22 cellular contexts compared by ENCODE assay signal in the genomic region with DNA sequence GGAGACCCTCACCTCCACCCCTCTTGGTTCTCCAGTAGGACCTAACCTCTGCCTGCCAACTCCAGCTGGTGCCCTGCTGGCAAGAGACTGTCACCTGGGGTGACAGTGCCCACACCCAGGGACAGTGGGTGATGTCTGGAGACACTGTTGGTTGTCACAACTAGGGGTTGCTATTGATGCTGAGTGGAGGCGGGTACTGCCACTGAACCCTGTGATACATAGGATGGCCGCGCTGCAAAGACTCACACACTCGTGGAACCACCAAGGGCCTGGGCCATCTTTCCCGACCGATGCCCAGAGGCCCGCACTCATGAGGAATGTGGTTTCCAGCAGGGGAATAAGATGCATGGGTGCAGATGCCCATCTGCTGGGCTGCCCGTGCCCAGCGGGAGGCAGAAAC.
A peak's percentile ranks its signal among the peaks of the same experiment; 100 is the strongest.
DNase-seq lines count a peak whose midpoint lies in the region; ATAC-seq and TF ChIP-seq lines count a peak whose summit lies in the region.
"Had no signal": no experiment of that assay in that cellular context is flagged by ENCODE, and none has a peak within 500 bp of the region (broad histone marks: within the 10 kb centered on the region; RNA-seq: fewer than 3 reads in every experiment).

No MANE protein-coding gene starts in this region.

- TF ChIP-seq POLR2A in spleen (IDR thresholded peaks at IDR 0.05) (no peak), uterus (IDR thresholded peaks at IDR 0.05) (no peak)

- no peak for DNase-seq in neuronal stem cell (ENCODE audit: low spot score)
- peak; percentile 47 for DNase-seq in spleen
- no peak for DNase-seq in natural killer cell treated with Interleukin-12 subunit alpha and Interleukin-12 subunit beta and Interleukin-15 and Interleukin-18, amount 100 ng/mL, for 72 hours (ENCODE audit: low spot score)
- DNase-seq in uterus: no peak
- DNase-seq in CD4-positive, alpha-beta T cell: no peak
- DNase-seq: 8988T; ACHN; BE2C; C1 segment of cervical spinal cord; CD4-positive, CD25-positive, alpha-beta regulatory T cell; COR-L47; DMS 273 treated with DMSO at 0.1 percent for 48 hours; DMS153; DMS53; DMS79; DND-41; EL; GDM1 had no signal

- peaks cover 0 to 2% of the 10 kb centered on the region in 2 donors for H3K4me1 Mint-ChIP-seq in natural killer cell treated with Interleukin-12 subunit alpha and Interleukin-12 subunit beta and Interleukin-15 and Interleukin-18, amount 100 ng/mL, for 72 hours (ENCODE audit: low read depth in 2 of 2)
- no peaks in the 10 kb centered on the region for H3K4me1 Mint-ChIP-seq in CD4-positive, alpha-beta T cell (ENCODE audit: low read depth)
- H3K4me1 Mint-ChIP-seq: CD14-positive monocyte; CD4-positive, CD25-positive, alpha-beta regulatory T cell; CD8-positive, alpha-beta memory T cell had no signal

- no peak overlapping the region for H2AFZ ChIP-seq in neuronal stem cell (ENCODE audit: low read length)

- H3K27ac ChIP-seq in neuronal stem cell (replicated peaks; ENCODE audit: low read length) (no peak overlapping the region), spleen (no peak overlapping the region), uterus (no peak overlapping the region)
- H3K27ac ChIP-seq in CD4-positive, alpha-beta T cell (ENCODE audit: low read depth, low read length): no peak overlapping the region
- H3K27ac ChIP-seq: BLaER1 had no signal

- H3K79me1 ChIP-seq in neuronal stem cell (ENCODE audit: low read depth, low read length): no peaks in the 10 kb centered on the region

- H3K4me2 ChIP-seq in neuronal stem cell (ENCODE audit: insufficient read depth, low read length, poor library complexity, severe bottlenecking): no peak overlapping the region
- H3K4me2 ChIP-seq: BLaER1 had no signal

- no peak for TF ChIP-seq CTCF in spleen (IDR thresholded peaks at IDR 0.05 in 8 of 11, conservative IDR thresholded peaks at IDR 0.05 in 3 of 11)
- TF ChIP-seq CTCF in uterus (IDR thresholded peaks at IDR 0.05): no peak
- no peak for TF ChIP-seq CTCF in CD4-positive, alpha-beta T cell (IDR thresholded peaks at IDR 0.05)

- H3K36me3 ChIP-seq in neuronal stem cell (replicated peaks in 1 of 2; ENCODE audit: control insufficient read depth in 2 of 2, insufficient read depth in 2 of 2, low read length in 2 of 2) (no peaks in the 10 kb centered on the region), spleen (no peaks in the 10 kb centered on the region), uterus (no peaks in the 10 kb centered on the region)
- H3K36me3 ChIP-seq: BE2C, BLaER1 had no signal

- no peaks in the 10 kb centered on the region for H3K9me3 Mint-ChIP-seq in natural killer cell treated with Interleukin-12 subunit alpha and Interleukin-12 subunit beta and Interleukin-15 and Interleukin-18, amount 100 ng/mL, for 72 hours
- no peaks in the 10 kb centered on the region for H3K9me3 Mint-ChIP-seq in CD4-positive, alpha-beta T cell
- H3K9me3 Mint-ChIP-seq: CD14-positive monocyte; CD4-positive, CD25-positive, alpha-beta regulatory T cell had no signal

- H3K9ac ChIP-seq in neuronal stem cell (ENCODE audit: low read depth, low read length, poor library complexity): no peak overlapping the region
- H3K9ac ChIP-seq: BLaER1 had no signal

- POLR2A ChIA-PET in CD4-positive, alpha-beta T cell (lab: Charles Lee): no interaction called here

- peak overlapping the region; percentile 85 for H2AK5ac ChIP-seq in neuronal stem cell (ENCODE audit: low read depth, low read length)

- ATAC-seq in natural killer cell treated with Interleukin-12 subunit alpha and Interleukin-12 subunit beta and Interleukin-15 and Interleukin-18, amount 100 ng/mL, for 72 hours: no peak
- no peak for ATAC-seq in CD4-positive, alpha-beta T cell (ENCODE audit: poor library complexity)
- ATAC-seq: GM12878 had no signal

- H3K9me3 ChIP-seq in neuronal stem cell (replicated peaks in 1 of 2; ENCODE audit: control insufficient read depth in 2 of 2, insufficient read depth in 1 of 2, low read depth in 1 of 2, low read length in 2 of 2) (no peaks in the 10 kb centered on the region), spleen (no peaks in the 10 kb centered on the region), uterus (no peaks in the 10 kb centered on the region)
- no peaks in the 10 kb centered on the region for H3K9me3 ChIP-seq in CD4-positive, alpha-beta T cell (ENCODE audit: control insufficient read depth, low read length)
- H3K9me3 ChIP-seq: BE2C, BLaER1 had no signal

- H2BK12ac ChIP-seq in neuronal stem cell (ENCODE audit: low read length): no peak overlapping the region

- intact Hi-C loops in spleen (cut with DNase I; ENCODE audit: low total_unique reads): no loop called here
- intact Hi-C loops in uterus (cut with DNase I; ENCODE audit: low total_unique reads): no loop called here
- intact Hi-C loops in CD4-positive, alpha-beta T cell (cut with DNase I, micrococcal nuclease): no loop called here

- no peak overlapping the region for H3K14ac ChIP-seq in neuronal stem cell (ENCODE audit: low read length)

- no peak overlapping the region for H4K8ac ChIP-seq in neuronal stem cell (ENCODE audit: low read depth, low read length)

- peaks cover 7 to 16% of the 10 kb centered on the region in 2 donors for H3K27me3 Mint-ChIP-seq in natural killer cell treated with Interleukin-12 subunit alpha and Interleukin-12 subunit beta and Interleukin-15 and Interleukin-18, amount 100 ng/mL, for 72 hours
- peaks cover 19% of the 10 kb centered on the region for H3K27me3 Mint-ChIP-seq in CD4-positive, alpha-beta T cell
- H3K27me3 Mint-ChIP-seq: CD4-positive, CD25-positive, alpha-beta regulatory T cell had no signal

- H3K36me3 Mint-ChIP-seq in natural killer cell treated with Interleukin-12 subunit alpha and Interleukin-12 subunit beta and Interleukin-15 and Interleukin-18, amount 100 ng/mL, for 72 hours: no peaks in the 10 kb centered on the region
- no peaks in the 10 kb centered on the region for H3K36me3 Mint-ChIP-seq in CD4-positive, alpha-beta T cell (ENCODE audit: low read depth)
- H3K36me3 Mint-ChIP-seq: CD14-positive monocyte; CD4-positive, CD25-positive, alpha-beta regulatory T cell; CD8-positive, alpha-beta memory T cell had no signal

- no CpG with 5 or more reads among the region's 9 CpGs for WGBS in neuronal stem cell (ENCODE audit: extremely low coverage in 2 of 2, insufficient read length in 2 of 2, insufficient replicate concordance in 1 of 2), 2 donors
- WGBS in spleen, 5 donors: 94 to 98% (median 95%) methylated on average over 8 to 9 of the region's 9 CpGs

- no peak overlapping the region for H3K23ac ChIP-seq in neuronal stem cell (ENCODE audit: low read depth, low read length, poor library complexity)

- no peak overlapping the region for H3K27ac Mint-ChIP-seq in natural killer cell treated with Interleukin-12 subunit alpha and Interleukin-12 subunit beta and Interleukin-15 and Interleukin-18, amount 100 ng/mL, for 72 hours
- no peak overlapping the region for H3K27ac Mint-ChIP-seq in CD4-positive, alpha-beta T cell
- H3K27ac Mint-ChIP-seq: CD14-positive monocyte; CD4-positive, CD25-positive, alpha-beta regulatory T cell; CD8-positive, alpha-beta memory T cell had no signal

- peak overlapping the region; percentile 12 for H3K18ac ChIP-seq in neuronal stem cell (ENCODE audit: low read length)

- no peak overlapping the region for H2BK5ac ChIP-seq in neuronal stem cell (ENCODE audit: low read length)

- H3K4me1 ChIP-seq in neuronal stem cell (ENCODE audit: control insufficient read depth in 2 of 2, insufficient read depth in 1 of 2, low read depth in 1 of 2, low read length in 2 of 2) (peaks cover 0 to 11% of the 10 kb centered on the region in 2 donors), spleen (no peaks in the 10 kb centered on the region), uterus (no peaks in the 10 kb centered on the region)
- H3K4me1 ChIP-seq: BE2C had no signal

- no peak overlapping the region for H2BK15ac ChIP-seq in neuronal stem cell (ENCODE audit: low read length)

- no peak overlapping the region for H3K4me3 Mint-ChIP-seq in natural killer cell treated with Interleukin-12 subunit alpha and Interleukin-12 subunit beta and Interleukin-15 and Interleukin-18, amount 100 ng/mL, for 72 hours
- no peak overlapping the region for H3K4me3 Mint-ChIP-seq in CD4-positive, alpha-beta T cell
- H3K4me3 Mint-ChIP-seq: CD14-positive monocyte; CD4-positive, CD25-positive, alpha-beta regulatory T cell; CD8-positive, alpha-beta memory T cell had no signal

- CTCF ChIA-PET in CD4-positive, alpha-beta T cell (lab: Charles Lee): no interaction called here

- H3K4me3 ChIP-seq in neuronal stem cell (ENCODE audit: low read length in 2 of 2) (no peak overlapping the region), spleen (no peak overlapping the region), uterus (no peak overlapping the region)
- H3K4me3 ChIP-seq: BLaER1, GM12878 had no signal

- no peak overlapping the region for H3K4ac ChIP-seq in neuronal stem cell (ENCODE audit: low read length)

- no peak overlapping the region for H2BK120ac ChIP-seq in neuronal stem cell (ENCODE audit: low read depth, low read length)

- no peak overlapping the region for H4K91ac ChIP-seq in neuronal stem cell (ENCODE audit: low read depth, low read length, poor library complexity)

- H3K27me3 ChIP-seq in neuronal stem cell (ENCODE audit: control insufficient read depth in 3 of 3, insufficient read depth in 3 of 3, low read depth in 1 of 3, low read length in 3 of 3) (peaks cover 0 to 50% (median 0%) of the 10 kb centered on the region in 3 experiments), spleen (replicated peaks in 1 of 7) (peaks cover 0 to 60% (median 0%) of the 10 kb centered on the region in 7 donors), uterus (no peaks in the 10 kb centered on the region)
- peaks cover 7% of the 10 kb centered on the region for H3K27me3 ChIP-seq in CD4-positive, alpha-beta T cell (ENCODE audit: control insufficient read depth, insufficient read depth, low read length)
